Comparison of ENCODE assay signal across 9 cellular contexts in the genomic region with DNA sequence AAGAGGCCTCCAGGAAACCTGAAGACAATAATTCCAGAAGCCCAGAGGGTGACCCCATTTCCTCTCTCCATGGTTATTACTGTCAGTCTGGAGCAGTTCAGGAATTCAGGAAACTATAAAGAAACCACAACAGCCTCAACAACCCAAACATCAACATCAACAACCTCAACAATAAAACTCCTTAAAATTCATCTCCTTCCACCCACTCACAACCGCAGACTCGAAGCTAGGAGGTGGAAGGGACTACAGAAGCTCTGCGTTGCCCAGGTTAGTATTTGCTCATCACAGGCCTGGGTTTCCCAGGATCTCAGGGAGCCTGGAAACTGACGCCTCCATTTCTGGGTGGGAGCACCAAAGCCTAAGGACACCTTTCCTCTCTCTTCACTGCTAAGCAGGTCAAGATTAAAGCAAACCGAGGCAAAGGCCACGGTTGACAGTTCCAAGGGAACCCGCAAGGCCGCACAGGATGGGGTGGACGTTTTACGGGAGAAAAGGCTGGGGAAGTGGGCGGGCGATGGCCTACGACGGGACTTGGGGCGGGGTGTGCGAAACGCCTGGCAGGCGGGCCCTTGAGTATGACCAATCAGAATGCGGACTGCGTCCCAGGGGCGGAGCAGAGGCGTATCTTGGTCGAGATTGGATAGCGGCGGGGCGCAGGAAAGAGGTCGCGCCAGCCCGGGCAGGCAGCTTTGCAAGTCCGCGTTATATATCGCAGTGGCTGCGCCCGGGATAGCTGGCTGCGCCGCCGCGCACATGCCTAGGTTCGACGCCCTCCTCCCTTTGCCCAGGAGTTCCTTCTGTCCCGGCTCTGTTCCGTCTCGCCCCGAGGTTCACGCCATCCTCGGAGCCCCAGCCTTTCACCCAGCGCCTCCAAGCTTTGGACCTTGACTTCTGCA. TPM values are rescaled to one million over a fixed set of nuclear protein-coding genes. Genes with fewer than 3 reads are reported as not detected.
DNase-seq lines count a peak whose midpoint lies in the region; ATAC-seq and TF ChIP-seq lines count a peak whose summit lies in the region.
"Had no signal": no experiment of that assay in that cellular context is flagged by ENCODE, and none has a peak within 500 bp of the region (broad histone marks: within the 10 kb centered on the region; RNA-seq: fewer than 3 reads in every experiment).

A gene with protein sequence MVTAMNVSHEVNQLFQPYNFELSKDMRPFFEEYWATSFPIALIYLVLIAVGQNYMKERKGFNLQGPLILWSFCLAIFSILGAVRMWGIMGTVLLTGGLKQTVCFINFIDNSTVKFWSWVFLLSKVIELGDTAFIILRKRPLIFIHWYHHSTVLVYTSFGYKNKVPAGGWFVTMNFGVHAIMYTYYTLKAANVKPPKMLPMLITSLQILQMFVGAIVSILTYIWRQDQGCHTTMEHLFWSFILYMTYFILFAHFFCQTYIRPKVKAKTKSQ (plus strand): TSS at position 654 of the 896 bp plus-strand sequence. CDS start 250 bp downstream, outside the sequence.

- H3K27ac ChIP-seq in CD4-positive, alpha-beta T cell (ENCODE audit: low read depth, low read length) = no peak within 1 kb of the TSS
- H3K27ac ChIP-seq in SJCRH30 = peak within 1 kb of the TSS; percentile 52
- peak within 1 kb of the TSS in 3 of 4 donors; percentile 51 to 69 (median 64) for H3K27ac ChIP-seq in gastroesophageal sphincter
- H3K27ac ChIP-seq in subcutaneous abdominal adipose tissue (ENCODE audit: low read depth, low read length) = peak within 1 kb of the TSS; percentile 77

- peaks cover 28% of the 10 kb centered on the region for H3K4me1 ChIP-seq in SJCRH30
- peaks cover 0 to 33% (median 14%) of the 10 kb centered on the region in 3 donors for H3K4me1 ChIP-seq in gastroesophageal sphincter
- peaks cover 3 to 43% (median 34%) of the 10 kb centered on the region in 5 donors for H3K4me1 ChIP-seq in subcutaneous abdominal adipose tissue (ENCODE audit: control insufficient read depth in 5 of 5, insufficient read depth in 5 of 5, low read length in 5 of 5)

- H3K36me3 ChIP-seq in SJCRH30 = peaks cover 39% of the 10 kb centered on the region
- no peaks in the 10 kb centered on the region for H3K36me3 ChIP-seq in gastroesophageal sphincter
- H3K36me3 ChIP-seq in subcutaneous abdominal adipose tissue (ENCODE audit: control insufficient read depth in 5 of 5, insufficient read depth in 5 of 5, low read length in 5 of 5) = no peaks in the 10 kb centered on the region

- TF ChIP-seq CTCF in CD4-positive, alpha-beta T cell (IDR thresholded peaks at IDR 0.05) = no peak
- TF ChIP-seq CTCF in gastroesophageal sphincter (IDR thresholded peaks at IDR 0.05) = peak in 1 of 4 experiments; percentile 23

- WGBS in gastroesophageal sphincter (ENCODE audit: low coverage in 1 of 2), 2 donors = 0 to 1% methylated on average over 3 to 19 of the region's 47 CpGs

- TF ChIP-seq EP300 in gastroesophageal sphincter (IDR thresholded peaks at IDR 0.05) = no peak

- ATAC-seq in CD4-positive, alpha-beta T cell (ENCODE audit: poor library complexity) = peak; percentile 92
- ATAC-seq in GM21381 (IDR thresholded peaks at IDR 0.05; ENCODE audit: unreplicated experiment) (peak; percentile 74), gastroesophageal sphincter (peak; percentile 98)

- peaks cover 18% of the 10 kb centered on the region for H3K4me1 Mint-ChIP-seq in CD4-positive, alpha-beta T cell (ENCODE audit: low read depth)

- peak within 1 kb of the TSS; percentile 68 for H3K4me3 Mint-ChIP-seq in CD4-positive, alpha-beta T cell

- H3K27ac Mint-ChIP-seq in CD4-positive, alpha-beta T cell = no peak within 1 kb of the TSS

- peak; percentile 64 to 80 (median 78) for DNase-seq in CD4-positive, alpha-beta T cell
- DNase-seq in HUDEP-2 (lab: John Stamatoyannopoulos, UW; ENCODE audit: unreplicated experiment in 76 of 76) (peak in 75 of 76 experiments; percentile 21 to 95 (median 88)), SJCRH30 (peak; percentile 52 to 80), non-pigmented ciliary epithelial cell (ENCODE audit: low read depth) (peak; percentile 80)
- peak; percentile 85 for DNase-seq in activated naive CD4-positive, alpha-beta T cell treated with anti-CD3 and anti-CD28 coated beads, Interleukin-2, amount 50 U/mL, for 16 hours

- no peak for TF ChIP-seq POLR2A in gastroesophageal sphincter (IDR thresholded peaks at IDR 0.05)

- H3K9ac ChIP-seq in subcutaneous abdominal adipose tissue (ENCODE audit: low read length in 5 of 5) = peak within 1 kb of the TSS in 4 of 5 donors; percentile 30 to 74 (median 66)

- H3K4me3 ChIP-seq in SJCRH30 (no peak within 1 kb of the TSS), gastroesophageal sphincter (peak within 1 kb of the TSS in 1 of 2 donors; percentile 39), subcutaneous abdominal adipose tissue (ENCODE audit: low read depth in 1 of 5, low read length in 5 of 5) (peak within 1 kb of the TSS; percentile 57 to 74 (median 66))

- peaks cover 31% of the 10 kb centered on the region for H3K27me3 ChIP-seq in CD4-positive, alpha-beta T cell (ENCODE audit: control insufficient read depth, insufficient read depth, low read length)
- H3K27me3 ChIP-seq in SJCRH30 (no peaks in the 10 kb centered on the region), gastroesophageal sphincter (peaks cover 43% of the 10 kb centered on the region), subcutaneous abdominal adipose tissue (ENCODE audit: control insufficient read depth in 5 of 5, insufficient read depth in 4 of 5, low read length in 5 of 5) (peaks cover 0 to 3% (median 2%) of the 10 kb centered on the region in 5 donors)

- intact Hi-C loops in CD4-positive, alpha-beta T cell (cut with DNase I, micrococcal nuclease) = loop anchor here in 1 of 2 experiments (5.0 kb wide), 1 partner anchor 59 kb away; no protein-coding TSS in a partner anchor

- CTCF ChIA-PET in CD4-positive, alpha-beta T cell (lab: Charles Lee) = interaction anchor here (7.6 kb wide), 1 partner anchor 126 kb away, joined by 133 read pairs; no protein-coding TSS in a partner anchor

- POLR2A ChIA-PET in CD4-positive, alpha-beta T cell (lab: Charles Lee) = interaction anchor here (1.2 to 1.3 kb wide), 2 partner anchors 18 to 20 kb away, joined by 3 read pairs; partner anchors contain the start of gene GBF1

- H3K9me3 ChIP-seq in CD4-positive, alpha-beta T cell (ENCODE audit: control insufficient read depth, low read length) = no peaks in the 10 kb centered on the region
- H3K9me3 ChIP-seq in SJCRH30 (replicated peaks) (no peaks in the 10 kb centered on the region), gastroesophageal sphincter (no peaks in the 10 kb centered on the region), subcutaneous abdominal adipose tissue (ENCODE audit: control insufficient read depth in 5 of 5, low read length in 5 of 5) (no peaks in the 10 kb centered on the region)

- no peaks in the 10 kb centered on the region for H3K9me3 Mint-ChIP-seq in CD4-positive, alpha-beta T cell

- H3K36me3 Mint-ChIP-seq in CD4-positive, alpha-beta T cell (ENCODE audit: low read depth) = no peaks in the 10 kb centered on the region

- H3K27me3 Mint-ChIP-seq in CD4-positive, alpha-beta T cell = peaks cover 69% of the 10 kb centered on the region

RNA-seq across cellular contexts. Expression of the gene that starts here (rescaled TPM):
- not detected for total RNA-seq in CD4-positive, alpha-beta T cell
- total RNA-seq in SJCRH30 (2014; rRNA removed; shearing (Covaris generic)) = 0.42 and 0.53 TPM in 2 replicates
- total RNA-seq in gastroesophageal sphincter = under 1 TPM in 1 of 4 donors, not detected in 3; 0.81 TPM
- total RNA-seq: T-helper 1 cell treated with Interleukin-12 subunit alpha and Interleukin-12 subunit beta and Interleukin-4 antibody, amounts not matched to agents 30 ng/mL and 1 ng/mL, for 36 hours had no signal

Comparison
In these comparisons a context has a peak if more than half of its experiments do, and no peak if none do; other contexts are left out.
1. Peak in DNase-seq and ATAC-seq in CD4-positive, alpha-beta T cell; RNA of the gene not detected or under 1 TPM.
2. Peak in DNase-seq and H3K27ac ChIP-seq in SJCRH30; RNA of the gene not detected or under 1 TPM.
3. Peak in ATAC-seq and H3K27ac ChIP-seq in gastroesophageal sphincter; RNA of the gene not detected or under 1 TPM.